Comparison of ENCODE assay signal across 1 cellular context in genomic region chr13:40929883-40930282, GRCh38.
TF ChIP-seq lines count a peak whose summit lies in the region.

No MANE protein-coding gene starts in this region.

TF ChIP-seq in HepG2, 621 proteins besides CTCF, POLR2A, EP300 and RAD21:
- peak; percentile 54 for TF ChIP-seq ZNF770 (CRISPR knock-in tag; IDR thresholded peaks at IDR 0.05)
